ENCODE assay signal across 8 cellular contexts in genomic region chr1:74733616-74734484, GRCh38. TPM values are rescaled to one million over a fixed set of nuclear protein-coding genes. Genes with fewer than 3 reads are reported as not detected.
A peak's percentile ranks its signal among the peaks of the same experiment; 100 is the strongest.
DNase-seq lines count a peak whose midpoint lies in the region; ATAC-seq, FAIRE-seq and TF ChIP-seq lines count a peak whose summit lies in the region.

No MANE protein-coding gene starts in this region.

- in situ Hi-C loops in GM13977 (cut with MboI; ENCODE audit: low pct_unique_long_range_greater_than_20kb, low sequenced_read_pairs, unreplicated experiment) = no loop called here

- H3K4me3 ChIP-seq in AG04450 (ENCODE audit: low read depth, low read length) (peak overlapping the region; percentile 95), SK-N-MC (peak overlapping the region; percentile 85), bronchial epithelial cell (ENCODE audit: low read depth, low read length) (peak overlapping the region; percentile 49)

- CTCF ChIA-PET in AG04450 (lab: Charles Lee) = interaction anchor here (0.5 to 3.4 kb wide), 30 partner anchors 8 to 533 kb away, joined by 3 to 45 read pairs (median 6); no protein-coding TSS in a partner anchor

- H3K36me3 ChIP-seq in SK-N-MC (ENCODE audit: insufficient read depth, low read length) (peaks cover 25% of the 10 kb centered on the region), bronchial epithelial cell (ENCODE audit: control insufficient read depth, insufficient read depth, low read length) (peaks cover 3% of the 10 kb centered on the region)

- no peak for FAIRE-seq in bronchial epithelial cell (lab: Jason Lieb, UNC)

- POLR2A ChIA-PET in AG04450 (lab: Yijun Ruan, JAX) = interaction anchor here (1.0 to 1.2 kb wide), 2 partner anchors 19 to 32 kb away, joined by 3 to 4 read pairs; no protein-coding TSS in a partner anchor

- peak; percentile 81 for TF ChIP-seq CTCF in AG04450 (IDR thresholded peaks at IDR 0.05; ENCODE audit: low read depth, low read length)
- TF ChIP-seq CTCF in GM13977 (IDR thresholded peaks at IDR 0.05; ENCODE audit: extremely low read depth, insufficient read depth, missing control alignments) = peak; percentile 72
- peak; percentile 64 for TF ChIP-seq CTCF in bronchial epithelial cell (IDR thresholded peaks at IDR 0.05; ENCODE audit: insufficient read depth, low read length, severe bottlenecking)

- H3K9me3 ChIP-seq in AG04450 (ENCODE audit: control insufficient read depth, insufficient read depth, low read length) (no peaks in the 10 kb centered on the region), SK-N-MC (ENCODE audit: low read depth, low read length) (no peaks in the 10 kb centered on the region)

- peak overlapping the region; percentile 96 for H3K27ac ChIP-seq in AG04450 (ENCODE audit: low read depth, low read length)
- peak overlapping the region; percentile 89 for H3K27ac ChIP-seq in SK-N-MC

- peak; percentile 49 for ATAC-seq in HG02884 (IDR thresholded peaks at IDR 0.05; ENCODE audit: unreplicated experiment)

- DNase-seq in AG04450 (ENCODE audit: low read depth, low spot score) (peak; percentile 33), GM13977 (ENCODE audit: low spot score) (peak; percentile 49), NCI-H1105 (lab: John Stamatoyannopoulos, UW) (peak; percentile 72), SK-N-MC (ENCODE audit: low read depth, low spot score) (peak; percentile 78), bronchial epithelial cell (ENCODE audit: low read depth) (peak; percentile 75), iPS-NIHi7 (ENCODE audit: extremely low spot score) (peak; percentile 48), smooth muscle cell of the brain vasculature (ENCODE audit: low read depth, low spot score) (peak; percentile 28)

- H3K9ac ChIP-seq in SK-N-MC (ENCODE audit: insufficient read length) = peak overlapping the region; percentile 94

- H3K27me3 ChIP-seq in AG04450 (ENCODE audit: control insufficient read depth, insufficient read depth, low read length) = no peaks in the 10 kb centered on the region
- H3K27me3 ChIP-seq in bronchial epithelial cell (ENCODE audit: control insufficient read depth, insufficient read depth, low read length) = no peaks in the 10 kb centered on the region

RNA-seq across cellular contexts. Expression of gene TYW3, which starts 0.9 kb away (rescaled TPM):
- 23.6 and 34.4 TPM in 2 replicates for polyA plus RNA-seq in AG04450 (2011; rRNA removed)
- 12.8 and 15.2 TPM in 2 replicates for polyA minus RNA-seq in AG04450 (2011; rRNA and poly(A)+ RNA removed)
- total RNA-seq in bronchial epithelial cell = 9.7 and 10.2 TPM in 2 replicates

RNA-seq across cellular contexts. Expression of gene CRYZ, which starts 1.0 kb away (rescaled TPM):
- polyA plus RNA-seq in AG04450 (2011; rRNA removed) = 78.5 and 108 TPM in 2 replicates
- 36.8 and 52.1 TPM in 2 replicates for polyA minus RNA-seq in AG04450 (2011; rRNA and poly(A)+ RNA removed)
- total RNA-seq in bronchial epithelial cell = 32.9 and 37.6 TPM in 2 replicates

Comparison
In these comparisons a context has a peak if more than half of its experiments do, and no peak if none do; other contexts are left out.
1. Peak in every context shown above with its lines: DNase-seq, ATAC-seq, H3K4me3 ChIP-seq and H3K27ac ChIP-seq.
2. DNase-seq: peak in every context shown above with its lines; median percentile 78 in SK-N-MC; 75 in bronchial epithelial cell; 72 in NCI-H1105; 49 in GM13977; 48 in iPS-NIHi7; 33 in AG04450; 28 in smooth muscle cell of the brain vasculature.